9 cellular contexts compared by ENCODE assay signal in genomic region chr10:34758447-34758996, GRCh38. TPM values are rescaled to one million over a fixed set of nuclear protein-coding genes. Genes with fewer than 3 reads are reported as not detected.
DNase-seq lines count a peak whose midpoint lies in the region; ATAC-seq, FAIRE-seq and TF ChIP-seq lines count a peak whose summit lies in the region.
"Had no signal": no experiment of that assay in that cellular context is flagged by ENCODE, and none has a peak within 500 bp of the region (broad histone marks: within the 10 kb centered on the region; RNA-seq: fewer than 3 reads in every experiment).

No MANE protein-coding gene starts in this region.

- no peak for TF ChIP-seq POLR2A in GM12891 (IDR thresholded peaks at IDR 0.05; ENCODE audit: low read depth, low read length)

- FAIRE-seq in GM12891 (lab: Jason Lieb, UNC), result peak; percentile 75

- DNase-seq in GM12891 (ENCODE audit: insufficient read length, low spot score), result no peak
- peak; percentile 100 for DNase-seq in RKO (ENCODE audit: low spot score)
- peak; percentile 94 for DNase-seq in glomerular visceral epithelial cell (ENCODE audit: extremely low spot score)
- no peak for DNase-seq in activated CD4-positive, alpha-beta T cell treated with anti-CD3 and anti-CD28 coated beads for 4 hours
- DNase-seq in retina, result no peak
- no peak for DNase-seq in NCI-H2171 treated with DMSO at 0.1 percent for 48 hours (lab: John Stamatoyannopoulos, UW)
- no peak for DNase-seq in posterior vena cava (ENCODE audit: low spot score)
- DNase-seq: heart right ventricle had no signal

- ATAC-seq in HG02798 (IDR thresholded peaks at IDR 0.05; ENCODE audit: poor library complexity, unreplicated experiment), result peak; percentile 58

- intact Hi-C loops in posterior vena cava (cut with DNase I), result no loop called here

TF ChIP-seq in GM12891, 5 proteins besides CTCF, POLR2A, EP300 and RAD21:
- TF ChIP-seq POLR2AphosphoS5 (IDR thresholded peaks at IDR 0.05; ENCODE audit: low read depth, low read length) (no peak), SPI1 (IDR thresholded peaks at IDR 0.05; ENCODE audit: low read depth, low read length) (peak; percentile 74)

RNA-seq across cellular contexts. Expression of gene PARD3, which starts 56.6 kb away (rescaled TPM):
- 14.8 TPM for polyA plus RNA-seq in GM12891 (2012; ENCODE audit: low read depth, missing spikeins)
- 10 to 100 TPM; 28.8 to 30.6 TPM for total RNA-seq in posterior vena cava

Comparison
In these comparisons a context has a peak if more than half of its experiments do, and no peak if none do; other contexts are left out.
1. DNase-seq: peak in RKO (single experiment) and glomerular visceral epithelial cell (single experiment); none in GM12891 (single experiment), activated CD4-positive, alpha-beta T cell treated with anti-CD3 and anti-CD28 coated beads for 4 hours (0 of 2), retina (single experiment), NCI-H2171 treated with DMSO at 0.1 percent for 48 hours (single experiment) and posterior vena cava (single experiment).